ENCODE assay signal across 18 cellular contexts in genomic region chr5:55540525-55540924, GRCh38. TPM values are rescaled to one million over a fixed set of nuclear protein-coding genes. Genes with fewer than 3 reads are reported as not detected.
DNase-seq lines count a peak whose midpoint lies in the region; ATAC-seq, FAIRE-seq and TF ChIP-seq lines count a peak whose summit lies in the region.
"Had no signal": no experiment of that assay in that cellular context is flagged by ENCODE, and none has a peak within 500 bp of the region (broad histone marks: within the 10 kb centered on the region; RNA-seq: fewer than 3 reads in every experiment).

No MANE protein-coding gene starts in this region.

- H3K4me3 Mint-ChIP-seq in activated CD4-positive, alpha-beta T cell treated with anti-CD3 and anti-CD28 coated beads, Interleukin-2, amount 10 ng/mL, durations not matched to agents 24 days and 14 days: peak overlapping the region; percentile 62
- H3K4me3 Mint-ChIP-seq: immature natural killer cell had no signal

- peak overlapping the region; percentile 72 for H3K27ac Mint-ChIP-seq in activated CD4-positive, alpha-beta T cell treated with anti-CD3 and anti-CD28 coated beads, Interleukin-2, amount 10 ng/mL, durations not matched to agents 24 days and 14 days
- H3K27ac Mint-ChIP-seq: immature natural killer cell had no signal

- H3K4me2 ChIP-seq in OCI-LY7 (ENCODE audit: low read length): peak overlapping the region; percentile 44

- peaks cover 31% of the 10 kb centered on the region for H3K4me1 Mint-ChIP-seq in activated CD4-positive, alpha-beta T cell treated with anti-CD3 and anti-CD28 coated beads, Interleukin-2, amount 10 ng/mL, durations not matched to agents 24 days and 14 days

- TF ChIP-seq CTCF in OCI-LY7 (conservative IDR thresholded peaks at IDR 0.05; ENCODE audit: low read length) (no peak), kidney (IDR thresholded peaks at IDR 0.05; ENCODE audit: borderline replicate concordance, extremely low read depth, insufficient read depth) (no peak)

- H3K9me3 ChIP-seq in OCI-LY7 (ENCODE audit: low read length): no peaks in the 10 kb centered on the region
- no peaks in the 10 kb centered on the region for H3K9me3 ChIP-seq in kidney (ENCODE audit: control insufficient read depth in 1 of 2, low read length in 2 of 2)
- H3K9me3 ChIP-seq: body of pancreas, HAP-1 had no signal

- peak overlapping the region; percentile 28 for H2AFZ ChIP-seq in OCI-LY7 (ENCODE audit: low read length)
- H2AFZ ChIP-seq: parathyroid adenoma had no signal

- peak; percentile 42 for ATAC-seq in GM21529 (IDR thresholded peaks at IDR 0.05; ENCODE audit: unreplicated experiment)
- ATAC-seq: body of pancreas had no signal

- H3K79me2 ChIP-seq in OCI-LY7 (ENCODE audit: insufficient read depth, low read depth, low read length): no peaks in the 10 kb centered on the region
- H3K79me2 ChIP-seq: parathyroid adenoma had no signal

- no peaks in the 10 kb centered on the region for H3K9me3 Mint-ChIP-seq in activated CD4-positive, alpha-beta T cell treated with anti-CD3 and anti-CD28 coated beads, Interleukin-2, amount 10 ng/mL, durations not matched to agents 24 days and 14 days
- H3K9me3 Mint-ChIP-seq: immature natural killer cell had no signal

- POLR2A ChIA-PET in OCI-LY7 (lab: Charles Lee): interaction anchor here (0.6 to 0.9 kb wide), 2 partner anchors 11 to 36 kb away, joined by 3 to 5 read pairs; no protein-coding TSS in a partner anchor

- no peaks in the 10 kb centered on the region for H3K36me3 Mint-ChIP-seq in activated CD4-positive, alpha-beta T cell treated with anti-CD3 and anti-CD28 coated beads, Interleukin-2, amount 10 ng/mL, durations not matched to agents 24 days and 14 days (ENCODE audit: low read depth)
- H3K36me3 Mint-ChIP-seq: immature natural killer cell had no signal

- H3K9me2 ChIP-seq in OCI-LY7 (ENCODE audit: insufficient read depth, low read length): no peaks in the 10 kb centered on the region

- H3K9ac ChIP-seq in kidney (ENCODE audit: low read length in 2 of 2): no peak overlapping the region
- H3K9ac ChIP-seq: parathyroid adenoma had no signal

- H3K36me3 ChIP-seq in OCI-LY7 (ENCODE audit: insufficient read depth, low read length) (no peaks in the 10 kb centered on the region), kidney (ENCODE audit: control insufficient read depth in 1 of 2, insufficient read depth in 2 of 2, low read length in 2 of 2) (no peaks in the 10 kb centered on the region)
- H3K36me3 ChIP-seq: HAP-1 had no signal

- H3K27ac ChIP-seq in OCI-LY7 (ENCODE audit: low read depth, low read length, poor library complexity, severe bottlenecking) (no peak overlapping the region), kidney (ENCODE audit: low read depth in 2 of 2, low read length in 2 of 2) (no peak overlapping the region)
- H3K27ac ChIP-seq: body of pancreas, parathyroid adenoma had no signal

- DNase-seq in activated CD4-positive, alpha-beta T cell treated with anti-CD3 and anti-CD28 coated beads, Interleukin-2, amount 10 ng/mL, durations not matched to agents 24 days and 14 days: no peak
- DNase-seq in activated CD4-positive, alpha-beta T cell treated with anti-CD3 and anti-CD28 coated beads for 48 hours: no peak
- DNase-seq in OCI-LY7 (ENCODE audit: low spot score) (peak; percentile 11), kidney (no peak), cerebellum (ENCODE audit: low spot score) (no peak)
- no peak for DNase-seq in stimulated activated naive CD4-positive, alpha-beta T cell (lab: John Stamatoyannopoulos, UW)
- no peak for DNase-seq in stimulated activated CD4-positive, alpha-beta T cell treated with anti-CD3 and anti-CD28 coated beads, Interleukin-12 subunit alpha, Interleukin-12 subunit beta, amount 100 ng/mL, for 4 hours
- DNase-seq: activated CD8-positive, alpha-beta memory T cell treated with anti-CD3 and anti-CD28 coated beads, Interleukin-2, amount 50 U/mL, for 48 hours; body of pancreas; effector memory CD4-positive, alpha-beta T cell; immature natural killer cell; NCI-H1105; NCI-H510A treated with DMSO at 0.1 percent for 48 hours had no signal

- H4K20me1 ChIP-seq in OCI-LY7 (ENCODE audit: insufficient read depth, low read length): no peaks in the 10 kb centered on the region

- H3K4me1 ChIP-seq in OCI-LY7 (ENCODE audit: insufficient read depth, low read length, poor library complexity, severe bottlenecking): peaks cover 29% of the 10 kb centered on the region
- peaks cover 1 to 2% of the 10 kb centered on the region in 2 donors for H3K4me1 ChIP-seq in kidney (ENCODE audit: control insufficient read depth in 1 of 2, insufficient read depth in 1 of 2, low read depth in 1 of 2, low read length in 2 of 2)

- H3K27me3 Mint-ChIP-seq in activated CD4-positive, alpha-beta T cell treated with anti-CD3 and anti-CD28 coated beads, Interleukin-2, amount 10 ng/mL, durations not matched to agents 24 days and 14 days: no peaks in the 10 kb centered on the region

- CTCF ChIA-PET in OCI-LY7 (lab: Charles Lee; ENCODE audit: unreplicated experiment): no interaction called here

- H3K4me3 ChIP-seq in OCI-LY7 (ENCODE audit: low read depth, low read length, poor library complexity, severe bottlenecking) (no peak overlapping the region), kidney (ENCODE audit: low read length in 2 of 2) (no peak overlapping the region)
- H3K4me3 ChIP-seq: body of pancreas, HAP-1 had no signal

- peak; percentile 68 for FAIRE-seq in kidney (lab: Jason Lieb, UNC)
- FAIRE-seq: A204.1, D721Med had no signal

- no TSS peak for BruUV-seq in OCI-LY7 (replicated peaks; lab: Mats Ljungman, UMichigan)

- intact Hi-C loops in activated CD4-positive, alpha-beta T cell treated with anti-CD3 and anti-CD28 coated beads, Interleukin-2, amount 10 ng/mL, durations not matched to agents 24 days and 14 days (cut with micrococcal nuclease): no loop called here
- intact Hi-C loops in OCI-LY7 (cut with micrococcal nuclease; ENCODE audit: unreplicated experiment): no loop called here
- intact Hi-C loops in kidney (cut with DNase I): no loop called here

RNA-seq across cellular contexts. Expression of gene PLPP1, which starts 5.8 kb away (rescaled TPM):
- total RNA-seq in activated CD4-positive, alpha-beta T cell treated with anti-CD3 and anti-CD28 coated beads, Interleukin-2, amount 10 ng/mL, durations not matched to agents 24 days and 14 days: 29.7 and 33.9 TPM in 2 replicates
- 2.3 and 2.5 TPM in 2 replicates for total RNA-seq in OCI-LY7 (2014; rRNA removed; shearing (Covaris generic))
- total RNA-seq in OCI-LY7 (2022) (5.2 and 6.8 TPM in 2 replicates), kidney (144 TPM), cerebellum (30.6 TPM)
- 166 TPM for polyA plus RNA-seq in kidney (ENCODE audit: insufficient read depth, low read depth, low replicate concordance)
